Comparison of ENCODE assay signal across 9 cellular contexts in the genomic region with DNA sequence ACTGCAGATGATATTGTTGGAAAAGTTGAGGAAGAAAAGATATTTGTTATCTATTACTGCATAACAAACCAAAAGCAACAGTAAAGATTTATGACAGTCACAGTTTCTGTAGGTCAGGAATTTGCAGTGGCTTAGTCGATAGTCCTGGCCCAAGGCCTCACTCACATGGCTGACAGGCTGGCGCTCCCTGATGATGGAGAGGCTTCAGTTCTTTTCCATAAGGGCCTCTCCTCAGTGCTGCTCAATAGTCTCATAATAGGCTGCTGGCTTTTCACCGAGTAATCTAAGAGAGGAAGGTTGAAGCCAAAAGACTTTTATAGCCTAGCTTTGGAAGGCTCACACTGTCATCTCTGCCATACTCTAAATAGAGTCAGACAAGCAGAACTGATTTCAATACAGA. TPM values are rescaled to one million over a fixed set of nuclear protein-coding genes. Genes with fewer than 3 reads are reported as not detected.
DNase-seq lines count a peak whose midpoint lies in the region; ATAC-seq and TF ChIP-seq lines count a peak whose summit lies in the region.
"Had no signal": no experiment of that assay in that cellular context is flagged by ENCODE, and none has a peak within 500 bp of the region (broad histone marks: within the 10 kb centered on the region; RNA-seq: fewer than 3 reads in every experiment).

No MANE protein-coding gene starts in this region.

- H3K36me3 Mint-ChIP-seq in stimulated activated effector memory CD8-positive, alpha-beta T cell treated with anti-CD3 and anti-CD28 coated beads, Interleukin-12 subunit alpha, Interleukin-12 subunit beta, amount 100 ng/mL, for 72 hours: peaks cover 20% of the 10 kb centered on the region

- H3K27ac Mint-ChIP-seq in stimulated activated effector memory CD8-positive, alpha-beta T cell treated with anti-CD3 and anti-CD28 coated beads, Interleukin-12 subunit alpha, Interleukin-12 subunit beta, amount 100 ng/mL, for 72 hours: no peak overlapping the region
- H3K27ac Mint-ChIP-seq: activated naive CD4-positive, alpha-beta T cell treated with anti-CD3 and anti-CD28 coated beads, Interleukin-2, amount 10 ng/mL, durations not matched to agents 7 days and 5 days had no signal

- ATAC-seq in stimulated activated effector memory CD8-positive, alpha-beta T cell treated with anti-CD3 and anti-CD28 coated beads, Interleukin-12 subunit alpha, Interleukin-12 subunit beta, amount 100 ng/mL, for 72 hours: peak; percentile 40

- H3K4me3 ChIP-seq in fibroblast of villous mesenchyme (ENCODE audit: low read depth, low read length): no peak overlapping the region

- TF ChIP-seq CTCF in fibroblast of villous mesenchyme (IDR thresholded peaks at IDR 0.05; ENCODE audit: insufficient read depth, low read depth, low read length): no peak

- no peaks in the 10 kb centered on the region for H3K9me3 Mint-ChIP-seq in stimulated activated effector memory CD8-positive, alpha-beta T cell treated with anti-CD3 and anti-CD28 coated beads, Interleukin-12 subunit alpha, Interleukin-12 subunit beta, amount 100 ng/mL, for 72 hours
- H3K9me3 Mint-ChIP-seq: activated naive CD4-positive, alpha-beta T cell treated with anti-CD3 and anti-CD28 coated beads, Interleukin-2, amount 10 ng/mL, durations not matched to agents 7 days and 5 days had no signal

- peaks cover 62% of the 10 kb centered on the region for H3K4me1 Mint-ChIP-seq in stimulated activated effector memory CD8-positive, alpha-beta T cell treated with anti-CD3 and anti-CD28 coated beads, Interleukin-12 subunit alpha, Interleukin-12 subunit beta, amount 100 ng/mL, for 72 hours

- H3K27ac ChIP-seq in substantia nigra (ENCODE audit: low read depth, low read length, poor library complexity, severe bottlenecking): no peak overlapping the region
- H3K27ac ChIP-seq: WERI-Rb-1 had no signal

- H3K4me3 Mint-ChIP-seq in stimulated activated effector memory CD8-positive, alpha-beta T cell treated with anti-CD3 and anti-CD28 coated beads, Interleukin-12 subunit alpha, Interleukin-12 subunit beta, amount 100 ng/mL, for 72 hours: no peak overlapping the region
- H3K4me3 Mint-ChIP-seq: activated naive CD4-positive, alpha-beta T cell treated with anti-CD3 and anti-CD28 coated beads, Interleukin-2, amount 10 ng/mL, durations not matched to agents 7 days and 5 days had no signal

- DNase-seq in DMS153 treated with DMSO at 0.1 percent for 48 hours (lab: John Stamatoyannopoulos, UW; ENCODE audit: unreplicated experiment) (peak; percentile 21), NCI-H2029 (lab: John Stamatoyannopoulos, UW) (peak; percentile 6), fibroblast of villous mesenchyme (ENCODE audit: low read depth) (peak; percentile 38), NK-92 (lab: John Stamatoyannopoulos, UW; ENCODE audit: unreplicated experiment) (no peak), substantia nigra (lab: John Stamatoyannopoulos, UW) (no peak), NCI-H2081 treated with DMSO at 0.1 percent for 48 hours (lab: John Stamatoyannopoulos, UW) (no peak)
- DNase-seq in stimulated activated effector memory CD8-positive, alpha-beta T cell treated with anti-CD3 and anti-CD28 coated beads, Interleukin-12 subunit alpha, Interleukin-12 subunit beta, amount 100 ng/mL, for 72 hours (ENCODE audit: low spot score in 2 of 2): no peak
- DNase-seq: activated naive CD4-positive, alpha-beta T cell treated with anti-CD3 and anti-CD28 coated beads, Interleukin-2, amount 10 ng/mL, durations not matched to agents 7 days and 5 days; WERI-Rb-1 had no signal

RNA-seq across cellular contexts. Expression of gene IREB2, which starts 17.7 kb away (rescaled TPM):
- 38.9 and 39.0 TPM in 2 replicates for total RNA-seq in fibroblast of villous mesenchyme

RNA-seq across cellular contexts. Expression of gene HYKK, which starts 51.6 kb away (rescaled TPM):
- total RNA-seq in fibroblast of villous mesenchyme: 1.7 and 2.3 TPM in 2 replicates

Comparison
In these comparisons a context has a peak if more than half of its experiments do, and no peak if none do; other contexts are left out.
1. DNase-seq: peak in DMS153 treated with DMSO at 0.1 percent for 48 hours (single experiment), NCI-H2029 (single experiment) and fibroblast of villous mesenchyme (single experiment); none in stimulated activated effector memory CD8-positive, alpha-beta T cell treated with anti-CD3 and anti-CD28 coated beads, Interleukin-12 subunit alpha, Interleukin-12 subunit beta, amount 100 ng/mL, for 72 hours (0 of 2), NK-92 (single experiment), substantia nigra (0 of 49) and NCI-H2081 treated with DMSO at 0.1 percent for 48 hours (single experiment).